8 cellular contexts compared by ENCODE assay signal in the genomic region with DNA sequence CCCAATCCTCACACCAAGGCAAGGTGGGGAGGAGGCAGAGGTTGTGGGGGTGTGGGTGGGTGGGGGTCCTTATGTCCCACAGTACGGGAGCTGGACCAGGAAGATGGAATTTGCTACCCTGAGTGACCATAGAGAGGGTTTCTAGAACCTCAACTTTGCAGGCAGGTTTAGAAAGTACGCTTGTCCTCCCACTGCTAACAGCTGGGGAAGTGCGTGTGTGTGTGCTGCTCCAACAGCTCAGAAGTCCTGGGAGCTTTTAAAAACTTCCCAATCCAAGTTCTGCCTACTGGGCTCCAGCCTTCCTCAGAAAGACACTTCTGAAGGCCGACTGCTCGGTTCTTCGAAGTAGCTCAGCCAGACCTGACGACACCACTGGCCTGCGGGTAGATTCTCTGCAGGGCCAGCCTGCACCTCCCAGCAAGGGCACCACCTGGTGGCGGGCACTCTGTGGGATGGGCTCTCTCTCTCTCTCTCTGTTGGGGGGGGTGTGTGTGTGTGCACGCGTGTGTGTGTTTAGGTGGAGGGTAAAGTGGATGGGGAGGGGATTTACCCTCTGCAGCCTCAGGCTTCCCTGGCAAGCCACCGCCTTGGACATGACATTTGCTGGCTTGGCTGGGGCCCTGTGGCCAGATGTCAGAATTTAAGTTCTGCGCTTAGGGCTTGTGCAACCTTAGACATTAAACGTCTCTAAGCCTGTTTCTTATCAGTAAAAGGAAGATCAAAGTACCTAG. TPM values are rescaled to one million over a fixed set of nuclear protein-coding genes. Genes with fewer than 3 reads are reported as not detected.
DNase-seq lines count a peak whose midpoint lies in the region; ATAC-seq and TF ChIP-seq lines count a peak whose summit lies in the region.

No MANE protein-coding gene starts in this region.

- H3K9ac ChIP-seq in Karpas-422 (ENCODE audit: low read length) = no peak overlapping the region

- no peaks in the 10 kb centered on the region for H3K27me3 ChIP-seq in Karpas-422 (ENCODE audit: low read length)
- H3K27me3 ChIP-seq in hepatocyte = no peaks in the 10 kb centered on the region
- peaks cover 0 to 23% (median 0%) of the 10 kb centered on the region in 7 donors for H3K27me3 ChIP-seq in spleen (replicated peaks in 1 of 7)

- H3K4me1 ChIP-seq in Karpas-422 (ENCODE audit: low read length) = peaks cover 5% of the 10 kb centered on the region
- H3K4me1 ChIP-seq in hepatocyte (ENCODE audit: insufficient read depth) = peaks cover 6% of the 10 kb centered on the region
- peaks cover 0 to 10% (median 0%) of the 10 kb centered on the region in 6 donors for H3K4me1 ChIP-seq in spleen

- H3K9me3 ChIP-seq in Karpas-422 (ENCODE audit: low read length) (no peaks in the 10 kb centered on the region), hepatocyte (ENCODE audit: low read depth) (no peaks in the 10 kb centered on the region), spleen (no peaks in the 10 kb centered on the region)

- H4K20me1 ChIP-seq in Karpas-422 (ENCODE audit: insufficient read depth, low read depth, low read length) (no peaks in the 10 kb centered on the region), hepatocyte (ENCODE audit: insufficient read depth, poor library complexity, severe bottlenecking) (no peaks in the 10 kb centered on the region)

- 20% methylated on average over 14 of the region's 14 CpGs for WGBS in hepatocyte (ENCODE audit: low lambda C conversion rate, missing lambda C conversion rate)
- WGBS in spleen, 5 donors = 14 to 35% (median 29%) methylated on average over 10 to 14 of the region's 14 CpGs

- H3K36me3 ChIP-seq in Karpas-422 (ENCODE audit: insufficient read depth, low read length) (no peaks in the 10 kb centered on the region), hepatocyte (replicated peaks; ENCODE audit: insufficient read depth, low read depth) (no peaks in the 10 kb centered on the region), spleen (no peaks in the 10 kb centered on the region)

- no peak for TF ChIP-seq POLR2A in spleen (IDR thresholded peaks at IDR 0.05)

- H3K27ac ChIP-seq in Karpas-422 (ENCODE audit: low read length) (no peak overlapping the region), hepatocyte (no peak overlapping the region), spleen (no peak overlapping the region)

- H3K4me2 ChIP-seq in Karpas-422 (ENCODE audit: low read depth, low read length, poor library complexity, severe bottlenecking) (no peak overlapping the region), hepatocyte (peak overlapping the region; percentile 51)

- H3K79me2 ChIP-seq in Karpas-422 (ENCODE audit: low read length) (no peaks in the 10 kb centered on the region), hepatocyte (no peaks in the 10 kb centered on the region)

- H3K4me3 ChIP-seq in Karpas-422 (ENCODE audit: low read length) (no peak overlapping the region), hepatocyte (no peak overlapping the region), spleen (no peak overlapping the region)

- H2AFZ ChIP-seq in Karpas-422 (ENCODE audit: low read length) (no peak overlapping the region), hepatocyte (no peak overlapping the region)

- peak; percentile 91 for TF ChIP-seq CTCF in hepatocyte (IDR thresholded peaks at IDR 0.05; ENCODE audit: poor library complexity)
- TF ChIP-seq CTCF in spleen (IDR thresholded peaks at IDR 0.05 in 8 of 11, conservative IDR thresholded peaks at IDR 0.05 in 3 of 11) = peak; percentile 21 to 77 (median 67)

- peak; percentile 74 for DNase-seq in DMS 273 (lab: John Stamatoyannopoulos, UW; ENCODE audit: unreplicated experiment)
- peak; percentile 87 for DNase-seq in Karpas-422
- DNase-seq in T-helper 9 cell = peak; percentile 78
- peak in 39 of 58 donors; percentile 2 to 51 (median 26) for DNase-seq in anterior cingulate cortex (lab: John Stamatoyannopoulos, UW)
- peak; percentile 91 for DNase-seq in hepatocyte (ENCODE audit: low spot score)
- peak; percentile 91 for DNase-seq in spleen
- no peak for DNase-seq in NCI-H1048 (lab: John Stamatoyannopoulos, UW)

- H3K9me2 ChIP-seq in Karpas-422 (replicated peaks; ENCODE audit: insufficient read depth, low read length) (no peaks in the 10 kb centered on the region), hepatocyte (replicated peaks; ENCODE audit: insufficient read depth) (no peaks in the 10 kb centered on the region)

- ATAC-seq in HG02610 (IDR thresholded peaks at IDR 0.05; ENCODE audit: unreplicated experiment) = no peak

- intact Hi-C loops in spleen (cut with DNase I; ENCODE audit: low total_unique reads) = loop anchor here (5.0 kb wide), 1 partner anchor 173 kb away; no protein-coding TSS in a partner anchor

RNA-seq across cellular contexts. Expression of a gene that starts 15.6 kb away (rescaled TPM):
- not detected in 2 replicates for total RNA-seq in Karpas-422 (2014; rRNA removed; shearing (Covaris generic); ENCODE audit: low replicate concordance)
- 3.3 and 8.5 TPM in 2 replicates for total RNA-seq in hepatocyte
- polyA plus RNA-seq in hepatocyte = 16.0 and 16.9 TPM in 2 replicates
- 1 to 10 TPM in 3 of 7 donors, under 1 TPM in 3, not detected in 1; 0.76 to 1.7 (median 1.0) TPM for total RNA-seq in spleen
- under 1 TPM; 0.26 to 0.99 (median 0.54) TPM for polyA plus RNA-seq in spleen
